2 cellular contexts compared by ENCODE assay signal in genomic region chr12:53217049-53217929, GRCh38.
TF ChIP-seq lines count a peak whose summit lies in the region.

No MANE protein-coding gene starts in this region.

TF ChIP-seq in endothelial cell of umbilical vein, 7 proteins besides CTCF, POLR2A, EP300 and RAD21:
- TF ChIP-seq FOS (IDR thresholded peaks at IDR 0.05; ENCODE audit: borderline replicate concordance, insufficient read depth, low read length) (no peak), POLR2AphosphoS5 (IDR thresholded peaks at IDR 0.05; ENCODE audit: insufficient read depth, low read depth, low read length) (peak; percentile 27)
TF ChIP-seq in endothelial cell of umbilical vein: peak in this region for 1.

TF ChIP-seq in GM12891, 5 proteins besides CTCF, POLR2A, EP300 and RAD21:
- TF ChIP-seq SPI1 (IDR thresholded peaks at IDR 0.05; ENCODE audit: low read depth, low read length) (no peak), POU2F2 (IDR thresholded peaks at IDR 0.05; ENCODE audit: low read depth, low read length) (no peak), TAF1 (IDR thresholded peaks at IDR 0.05; ENCODE audit: low read depth, low read length) (no peak), POLR2AphosphoS5 (IDR thresholded peaks at IDR 0.05; ENCODE audit: low read depth, low read length) (no peak), PAX5 (IDR thresholded peaks at IDR 0.05; ENCODE audit: insufficient read depth, low read length, severe bottlenecking) (no peak)
TF ChIP-seq in GM12891: peak in this region for 0.
